In genomic region chr6:12386816-12387215, GRCh38 we compare ENCODE assay signal across 18 cellular contexts.
A peak's percentile ranks its signal among the peaks of the same experiment; 100 is the strongest.
DNase-seq lines count a peak whose midpoint lies in the region; ATAC-seq, FAIRE-seq and TF ChIP-seq lines count a peak whose summit lies in the region.
"Had no signal": no experiment of that assay in that cellular context is flagged by ENCODE, and none has a peak within 500 bp of the region (broad histone marks: within the 10 kb centered on the region; RNA-seq: fewer than 3 reads in every experiment).

No MANE protein-coding gene starts in this region.

- no peak overlapping the region for H2AK5ac ChIP-seq in mesendoderm (ENCODE audit: low read length)

- FAIRE-seq in RCC 7860 (lab: Jason Lieb, UNC): no peak
- FAIRE-seq: G401.6, K562 had no signal

- no peak overlapping the region for H3K18ac ChIP-seq in mesendoderm (ENCODE audit: low read length)

- no peak overlapping the region for H2BK5ac ChIP-seq in mesendoderm (ENCODE audit: low read length)

- no peak overlapping the region for H3K4ac ChIP-seq in mesendoderm (ENCODE audit: low read depth, low read length)

- H3K4me2 ChIP-seq in GM23248 (ENCODE audit: unreplicated experiment) (no peak overlapping the region), mesendoderm (ENCODE audit: low read length) (no peak overlapping the region), MM.1S (ENCODE audit: low read depth, low read length) (no peak overlapping the region)

- no peak overlapping the region for H2BK15ac ChIP-seq in mesendoderm (replicated peaks; ENCODE audit: low read depth)

- H3K9me3 ChIP-seq in GM23248 (ENCODE audit: low read depth): no peaks in the 10 kb centered on the region
- H3K9me3 ChIP-seq in MM.1S (replicated peaks; ENCODE audit: insufficient read depth, low read length): no peaks in the 10 kb centered on the region
- H3K9me3 ChIP-seq: SJSA1 had no signal

- WGBS in GM23248 (ENCODE audit: low coverage in 1 of 2, low lambda C conversion rate in 2 of 2, missing lambda C conversion rate in 2 of 2), 2 experiments: 89 to 92% methylated on average over 4 to 5 of the region's 5 CpGs
- no CpG with 5 or more reads among the region's 5 CpGs for WGBS in mesendoderm (ENCODE audit: extremely low coverage, insufficient coverage, low lambda C conversion rate)

- H3K4me3 Mint-ChIP-seq in stimulated activated naive B cell treated with anti-CD40 and anti-IgM and Interleukin-4, amounts not matched to agents 10 μg/mL and 1 μg/mL and 100 μg/mL, for 72 hours: no peak overlapping the region
- H3K4me3 Mint-ChIP-seq: CD14-positive monocyte, H9 had no signal

- H3K4me1 ChIP-seq in GM23248 (ENCODE audit: insufficient read depth) (peaks cover 2% of the 10 kb centered on the region; the same call in 1 of the 2 replicates), mesendoderm (ENCODE audit: control insufficient read depth, low read depth, low read length) (no peaks in the 10 kb centered on the region), MM.1S (ENCODE audit: low read length) (peaks cover 21% of the 10 kb centered on the region)

- H3K27ac Mint-ChIP-seq in stimulated activated naive B cell treated with anti-CD40 and anti-IgM and Interleukin-4, amounts not matched to agents 10 μg/mL and 1 μg/mL and 100 μg/mL, for 72 hours: peak overlapping the region; percentile 33
- H3K27ac Mint-ChIP-seq: CD14-positive monocyte, H9 had no signal

- H4K20me1 ChIP-seq in GM23248 (ENCODE audit: insufficient read depth) (no peaks in the 10 kb centered on the region), MM.1S (ENCODE audit: insufficient read depth, low read length) (no peaks in the 10 kb centered on the region)

- H3K23ac ChIP-seq in mesendoderm (ENCODE audit: low read length): no peak overlapping the region

- no peaks in the 10 kb centered on the region for H3K36me3 ChIP-seq in GM23248 (ENCODE audit: low read depth)
- H3K36me3 ChIP-seq in mesendoderm (ENCODE audit: control insufficient read depth, insufficient read depth, low read length): no peaks in the 10 kb centered on the region
- H3K36me3 ChIP-seq in MM.1S (replicated peaks; ENCODE audit: insufficient read depth, low read length): no peaks in the 10 kb centered on the region
- H3K36me3 ChIP-seq: SJSA1 had no signal

- TF ChIP-seq CTCF in epithelial cell of esophagus (IDR thresholded peaks at IDR 0.05; ENCODE audit: insufficient read depth, low read depth, low read length, missing control alignments): no peak
- no peak for TF ChIP-seq CTCF in MM.1S (IDR thresholded peaks at IDR 0.05; ENCODE audit: low read length)

- no peak overlapping the region for H4K8ac ChIP-seq in mesendoderm (ENCODE audit: low read depth, low read length)

- peaks cover 14 to 16% of the 10 kb centered on the region in 2 donors for H3K27me3 Mint-ChIP-seq in stimulated activated naive B cell treated with anti-CD40 and anti-IgM and Interleukin-4, amounts not matched to agents 10 μg/mL and 1 μg/mL and 100 μg/mL, for 72 hours

- H3K9me2 ChIP-seq in GM23248 (ENCODE audit: insufficient read depth): no peaks in the 10 kb centered on the region
- H3K9me2 ChIP-seq in MM.1S (replicated peaks; ENCODE audit: insufficient read depth, low read length): no peaks in the 10 kb centered on the region

- no peak overlapping the region for H3K27ac ChIP-seq in GM23248
- no peak overlapping the region for H3K27ac ChIP-seq in mesendoderm (ENCODE audit: low read depth, low read length)
- no peak overlapping the region for H3K27ac ChIP-seq in MM.1S (ENCODE audit: low read length)
- H3K27ac ChIP-seq: SJSA1 had no signal

- H3K9me3 Mint-ChIP-seq in stimulated activated naive B cell treated with anti-CD40 and anti-IgM and Interleukin-4, amounts not matched to agents 10 μg/mL and 1 μg/mL and 100 μg/mL, for 72 hours: peaks cover 4% of the 10 kb centered on the region in 2 donors
- H3K9me3 Mint-ChIP-seq: H9 had no signal

- H3K27me3 ChIP-seq in GM23248 (replicated peaks; ENCODE audit: insufficient read depth) (no peaks in the 10 kb centered on the region), mesendoderm (ENCODE audit: insufficient read depth, low read length, poor library complexity) (no peaks in the 10 kb centered on the region), MM.1S (replicated peaks; ENCODE audit: insufficient read depth, low read length) (no peaks in the 10 kb centered on the region)
- H3K27me3 ChIP-seq: SJSA1 had no signal

- H3K36me3 Mint-ChIP-seq in stimulated activated naive B cell treated with anti-CD40 and anti-IgM and Interleukin-4, amounts not matched to agents 10 μg/mL and 1 μg/mL and 100 μg/mL, for 72 hours: no peaks in the 10 kb centered on the region
- H3K36me3 Mint-ChIP-seq: CD14-positive monocyte had no signal

- H3K79me2 ChIP-seq in GM23248 (ENCODE audit: insufficient read depth) (no peaks in the 10 kb centered on the region), mesendoderm (ENCODE audit: control insufficient read depth, insufficient read depth, low read length) (no peaks in the 10 kb centered on the region), MM.1S (ENCODE audit: low read length) (no peaks in the 10 kb centered on the region)

- no peaks in the 10 kb centered on the region for H3F3A ChIP-seq in GM23248 (ENCODE audit: insufficient read depth)
- H3F3A ChIP-seq in MM.1S (ENCODE audit: insufficient read depth, low read length): peaks cover 12% of the 10 kb centered on the region

- no peak overlapping the region for H4K5ac ChIP-seq in mesendoderm (ENCODE audit: low read length)

- ATAC-seq in stimulated activated naive B cell treated with anti-CD40 and anti-IgM and Interleukin-4, amounts not matched to agents 10 μg/mL and 1 μg/mL and 100 μg/mL, for 72 hours (replicated peaks): no peak
- ATAC-seq: K562 had no signal

- H3K9ac ChIP-seq in GM23248 (no peak overlapping the region), mesendoderm (ENCODE audit: low read length) (no peak overlapping the region), MM.1S (ENCODE audit: low read length) (no peak overlapping the region)

- in situ Hi-C loops in GM23248 (cut with MboI): loop anchor here (25.0 kb wide), 1 partner anchor 500 kb away; no protein-coding TSS in a partner anchor

- no peaks in the 10 kb centered on the region for H3K79me1 ChIP-seq in mesendoderm (ENCODE audit: low read length)

- no peak overlapping the region for H2BK120ac ChIP-seq in mesendoderm (ENCODE audit: low read depth, low read length)

- H3K56ac ChIP-seq in mesendoderm (ENCODE audit: low read length): no peak overlapping the region

- no peak overlapping the region for H3K4me3 ChIP-seq in GM23248
- H3K4me3 ChIP-seq in epithelial cell of esophagus (ENCODE audit: low read length): no peak overlapping the region
- H3K4me3 ChIP-seq in mesendoderm (ENCODE audit: low read length): no peak overlapping the region
- no peak overlapping the region for H3K4me3 ChIP-seq in MM.1S (ENCODE audit: low read length)
- H3K4me3 ChIP-seq: K562, SJSA1 had no signal

- no peaks in the 10 kb centered on the region for H3K4me1 Mint-ChIP-seq in stimulated activated naive B cell treated with anti-CD40 and anti-IgM and Interleukin-4, amounts not matched to agents 10 μg/mL and 1 μg/mL and 100 μg/mL, for 72 hours

- H2AFZ ChIP-seq in GM23248 (no peak overlapping the region), MM.1S (ENCODE audit: low read length) (no peak overlapping the region)

- peak; percentile 28 for DNase-seq in GM23248
- peak; percentile 41 for DNase-seq in RCC 7860 (ENCODE audit: low spot score)
- DNase-seq in epithelial cell of esophagus (ENCODE audit: low read depth): peak; percentile 10
- DNase-seq in stimulated activated naive B cell treated with anti-CD40 and anti-IgM and Interleukin-4, amounts not matched to agents 10 μg/mL and 1 μg/mL and 100 μg/mL, for 72 hours: no peak
- no peak for DNase-seq in mesendoderm
- DNase-seq in HCEC 1CT: no peak
- DNase-seq in MM.1S: no peak
- DNase-seq: ACHN, DMS79, H9, NCI-H1417 treated with DMSO at 0.1 percent for 48 hours, NCI-H1930, NCI-H345, NCI-H524 treated with DMSO at 0.1 percent for 48 hours had no signal

Comparison
In these comparisons a context has a peak if more than half of its experiments do, and no peak if none do; other contexts are left out.
1. DNase-seq: peak in GM23248 (single experiment), RCC 7860 (single experiment) and epithelial cell of esophagus (single experiment); none in stimulated activated naive B cell treated with anti-CD40 and anti-IgM and Interleukin-4, amounts not matched to agents 10 μg/mL and 1 μg/mL and 100 μg/mL, for 72 hours (single experiment), mesendoderm (single experiment), HCEC 1CT (single experiment) and MM.1S (single experiment).